8 cellular contexts compared by ENCODE assay signal in the genomic region with DNA sequence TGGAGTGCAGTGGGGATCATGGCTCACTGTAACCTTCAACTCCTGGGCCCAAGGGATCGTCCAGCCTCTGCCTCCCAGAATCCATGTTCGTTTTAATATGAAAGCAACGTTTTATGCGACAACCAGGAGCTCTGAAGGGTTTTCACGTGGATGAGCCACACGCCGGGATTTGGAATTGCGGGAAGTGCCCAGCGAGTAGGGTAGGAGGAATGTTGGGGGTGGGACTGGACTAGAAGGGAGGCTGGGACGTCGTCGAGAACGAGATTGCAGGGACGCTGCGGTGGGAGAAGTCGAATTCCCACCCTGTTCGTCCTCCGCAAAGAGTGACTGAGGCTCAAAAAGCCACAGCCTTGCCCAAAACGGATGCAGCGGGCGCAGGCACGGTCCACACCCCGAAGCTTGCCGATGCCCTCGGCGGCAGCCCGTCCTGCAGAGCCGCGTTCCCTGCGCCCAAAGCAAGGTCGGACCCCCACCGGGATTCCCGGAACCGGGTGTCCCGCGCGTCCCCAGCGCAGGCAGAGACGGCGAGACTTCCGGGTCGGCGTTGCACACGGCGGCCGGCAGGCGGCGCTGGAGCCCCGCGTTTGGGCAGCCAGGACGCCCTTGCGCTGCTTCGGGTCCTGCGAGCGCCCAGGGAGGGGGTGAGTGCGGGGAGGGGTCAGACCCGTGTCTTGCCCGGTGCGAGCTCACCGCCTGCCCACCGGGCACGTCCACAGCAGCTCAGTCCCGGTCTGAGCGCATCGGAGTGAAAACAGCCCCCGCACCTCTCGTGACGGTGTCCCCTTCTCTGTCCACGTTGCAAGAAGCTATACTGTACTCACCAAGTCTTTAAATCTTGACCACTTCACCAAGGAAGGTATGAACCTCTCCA.
A peak's percentile ranks its signal among the peaks of the same experiment; 100 is the strongest.
DNase-seq lines count a peak whose midpoint lies in the region; ATAC-seq lines count a peak whose summit lies in the region.

No MANE protein-coding gene starts in this region.

- peaks cover 10% of the 10 kb centered on the region for H3K27me3 Mint-ChIP-seq in activated CD8-positive, alpha-beta T cell treated with anti-CD3 and anti-CD28 coated beads, Interleukin-2, amount 10 ng/mL, durations not matched to agents 7 days and 5 days (ENCODE audit: low read depth)
- H3K27me3 Mint-ChIP-seq in memory B cell = peaks cover 6% of the 10 kb centered on the region

- H3K4me1 Mint-ChIP-seq in activated CD8-positive, alpha-beta T cell treated with anti-CD3 and anti-CD28 coated beads, Interleukin-2, amount 10 ng/mL, durations not matched to agents 7 days and 5 days (ENCODE audit: low read depth) = peaks cover 9% of the 10 kb centered on the region
- peaks cover 6% of the 10 kb centered on the region for H3K4me1 Mint-ChIP-seq in memory B cell

- DNase-seq in AG20443 (ENCODE audit: low spot score) (peak; percentile 89), NCI-H69 (lab: John Stamatoyannopoulos, UW) (peak; percentile 70), memory B cell (ENCODE audit: low spot score in 2 of 2) (peak; percentile 74 to 89)
- DNase-seq in activated CD8-positive, alpha-beta T cell treated with anti-CD3 and anti-CD28 coated beads, Interleukin-2, amount 10 ng/mL, durations not matched to agents 7 days and 5 days = peak; percentile 79
- peak; percentile 68 for DNase-seq in effector CD8-positive, alpha-beta T cell (lab: John Stamatoyannopoulos, UW)
- DNase-seq in stimulated activated CD8-positive, alpha-beta memory T cell treated with anti-CD3 and anti-CD28 coated beads, Interleukin-12 subunit alpha, Interleukin-12 subunit beta, amount 100 ng/mL, for 24 hours (ENCODE audit: extremely low read depth) = peak; percentile 44

- peak; percentile 86 for ATAC-seq in GM18909 (IDR thresholded peaks at IDR 0.05; ENCODE audit: poor library complexity, unreplicated experiment)
- ATAC-seq in HG03280 (IDR thresholded peaks at IDR 0.05; ENCODE audit: unreplicated experiment) = peak; percentile 82
- ATAC-seq in activated CD8-positive, alpha-beta T cell treated with anti-CD3 and anti-CD28 coated beads, Interleukin-2, amount 10 ng/mL, durations not matched to agents 7 days and 5 days = peak; percentile 89
- peak; percentile 88 for ATAC-seq in memory B cell (ENCODE audit: low read depth)

- H3K4me3 Mint-ChIP-seq in activated CD8-positive, alpha-beta T cell treated with anti-CD3 and anti-CD28 coated beads, Interleukin-2, amount 10 ng/mL, durations not matched to agents 7 days and 5 days = peak overlapping the region; percentile 70
- peak overlapping the region; percentile 86 for H3K4me3 Mint-ChIP-seq in memory B cell

- no peaks in the 10 kb centered on the region for H3K9me3 Mint-ChIP-seq in activated CD8-positive, alpha-beta T cell treated with anti-CD3 and anti-CD28 coated beads, Interleukin-2, amount 10 ng/mL, durations not matched to agents 7 days and 5 days (ENCODE audit: insufficient read depth)
- H3K9me3 Mint-ChIP-seq in memory B cell = no peaks in the 10 kb centered on the region

- H3K36me3 Mint-ChIP-seq in activated CD8-positive, alpha-beta T cell treated with anti-CD3 and anti-CD28 coated beads, Interleukin-2, amount 10 ng/mL, durations not matched to agents 7 days and 5 days (ENCODE audit: low read depth) = no peaks in the 10 kb centered on the region
- no peaks in the 10 kb centered on the region for H3K36me3 Mint-ChIP-seq in memory B cell

- peak overlapping the region; percentile 70 for H3K27ac Mint-ChIP-seq in activated CD8-positive, alpha-beta T cell treated with anti-CD3 and anti-CD28 coated beads, Interleukin-2, amount 10 ng/mL, durations not matched to agents 7 days and 5 days
- peak overlapping the region; percentile 62 for H3K27ac Mint-ChIP-seq in memory B cell

- CTCF ChIA-PET in activated CD8-positive, alpha-beta T cell treated with anti-CD3 and anti-CD28 coated beads, Interleukin-2, amount 10 ng/mL, durations not matched to agents 7 days and 5 days (lab: Charles Lee) = interaction anchor here (0.6 to 4.4 kb wide), 64 partner anchors 9 to 416 kb away, joined by 3 to 160 read pairs (median 4); partner anchors contain the start of genes DHX35 and FAM83D

- POLR2A ChIA-PET in activated CD8-positive, alpha-beta T cell treated with anti-CD3 and anti-CD28 coated beads, Interleukin-2, amount 10 ng/mL, durations not matched to agents 7 days and 5 days (lab: Charles Lee) = interaction anchor here (0.7 to 1.5 kb wide), 3 partner anchors 9 to 88 kb away, joined by 3 to 9 read pairs (median 3); partner anchors contain the start of gene DHX35

Comparison
In these comparisons a context has a peak if more than half of its experiments do, and no peak if none do; other contexts are left out.
1. Peak in every context shown above with its lines: DNase-seq and ATAC-seq.